Comparison of ENCODE assay signal across 8 cellular contexts in genomic region chr6:106512958-106513480, GRCh38.
DNase-seq lines count a peak whose midpoint lies in the region; ATAC-seq, FAIRE-seq and TF ChIP-seq lines count a peak whose summit lies in the region.

No MANE protein-coding gene starts in this region.

- peak; percentile 70 for FAIRE-seq in GM19239 (lab: Jason Lieb, UNC)

- H3K9me3 ChIP-seq in Peyer's patch (no peaks in the 10 kb centered on the region), skeletal muscle satellite cell (replicated peaks; ENCODE audit: low read length) (no peaks in the 10 kb centered on the region)

- H3K4me2 ChIP-seq in skeletal muscle satellite cell (ENCODE audit: low read length) = peak overlapping the region; percentile 98

- H3K36me3 ChIP-seq in Peyer's patch (no peaks in the 10 kb centered on the region), skeletal muscle satellite cell (ENCODE audit: insufficient read depth, low read length) (no peaks in the 10 kb centered on the region)

- peak overlapping the region; percentile 80 for H3K9ac ChIP-seq in skeletal muscle satellite cell (ENCODE audit: low read depth, low read length)

- H3K4me1 Mint-ChIP-seq in nephron progenitor cell = peaks cover 22% of the 10 kb centered on the region

- H3K27ac ChIP-seq in Peyer's patch = peak overlapping the region; percentile 90 to 98 (median 92)

- DNase-seq in GM19239 (ENCODE audit: insufficient read length, low spot score) = no peak
- DNase-seq in Peyer's patch = peak in 1 of 3 donors; percentile 37
- DNase-seq in fibroblast of the aortic adventitia (ENCODE audit: low read depth) = no peak
- DNase-seq in NCI-H2196 (lab: John Stamatoyannopoulos, UW; ENCODE audit: unreplicated experiment) = no peak
- DNase-seq in nephron progenitor cell = no peak

- peaks cover 87% of the 10 kb centered on the region for H3K27me3 Mint-ChIP-seq in nephron progenitor cell (ENCODE audit: low read depth, poor library complexity)

- no peaks in the 10 kb centered on the region for H3K27me3 ChIP-seq in Peyer's patch
- H3K27me3 ChIP-seq in skeletal muscle satellite cell (ENCODE audit: control insufficient read depth, insufficient read depth, low read length) = peaks cover 5% of the 10 kb centered on the region

- peaks cover 7% of the 10 kb centered on the region for H3K9me3 Mint-ChIP-seq in nephron progenitor cell

- peak overlapping the region; percentile 67 to 91 (median 74) for H3K4me3 ChIP-seq in Peyer's patch
- peak overlapping the region; percentile 81 for H3K4me3 ChIP-seq in fibroblast of the aortic adventitia (ENCODE audit: low read depth, low read length)
- H3K4me3 ChIP-seq in skeletal muscle satellite cell (ENCODE audit: low read length) = peak overlapping the region; percentile 82

- TF ChIP-seq CTCF in Peyer's patch (IDR thresholded peaks at IDR 0.05) = no peak
- TF ChIP-seq CTCF in fibroblast of the aortic adventitia (IDR thresholded peaks at IDR 0.05; ENCODE audit: insufficient read depth, low read length) = no peak
- TF ChIP-seq CTCF in nephron progenitor cell (IDR thresholded peaks at IDR 0.05) = no peak

- no peaks in the 10 kb centered on the region for H3K36me3 Mint-ChIP-seq in nephron progenitor cell (ENCODE audit: low read depth)

- TF ChIP-seq POLR2A in Peyer's patch (IDR thresholded peaks at IDR 0.05) = no peak

- ATAC-seq in GM18870 (IDR thresholded peaks at IDR 0.05; ENCODE audit: unreplicated experiment) = no peak
- ATAC-seq in GM19328 (IDR thresholded peaks at IDR 0.05; ENCODE audit: unreplicated experiment) = no peak

- peaks cover 0 to 27% (median 8%) of the 10 kb centered on the region in 4 donors for H3K4me1 ChIP-seq in Peyer's patch
- H3K4me1 ChIP-seq in skeletal muscle satellite cell (ENCODE audit: control insufficient read depth, insufficient read depth, low read length) = peaks cover 30% of the 10 kb centered on the region

- H3K27ac Mint-ChIP-seq in nephron progenitor cell = no peak overlapping the region

- H3K4me3 Mint-ChIP-seq in nephron progenitor cell = no peak overlapping the region
